ENCODE assay signal across 7 cellular contexts in genomic region chr19:10517760-10518443, GRCh38.
DNase-seq lines count a peak whose midpoint lies in the region; ATAC-seq and TF ChIP-seq lines count a peak whose summit lies in the region.

No MANE protein-coding gene starts in this region.

- no peak overlapping the region for H3K9ac ChIP-seq in adipocyte (ENCODE audit: low read length)

- ATAC-seq in GM21367 (IDR thresholded peaks at IDR 0.05; ENCODE audit: unreplicated experiment), result no peak
- no peak for ATAC-seq in GM21737 (IDR thresholded peaks at IDR 0.05; ENCODE audit: unreplicated experiment)

- TF ChIP-seq CTCF in NB4 (IDR thresholded peaks at IDR 0.05; ENCODE audit: low read depth, low read length), result no peak

- H3K4me1 ChIP-seq in adipocyte (ENCODE audit: control insufficient read depth, insufficient read depth, low read length), result peaks cover 11% of the 10 kb centered on the region

- H3K36me3 ChIP-seq in adipocyte (ENCODE audit: control insufficient read depth, insufficient read depth, low read length, severe bottlenecking), result no peaks in the 10 kb centered on the region

- TF ChIP-seq POLR2A in NB4 (IDR thresholded peaks at IDR 0.05; ENCODE audit: extremely low read depth, insufficient read length), result no peak

- peaks cover 23% of the 10 kb centered on the region for H3K27me3 ChIP-seq in adipocyte (replicated peaks; ENCODE audit: control insufficient read depth, insufficient read depth, low read length)

- H3K9me3 ChIP-seq in adipocyte (ENCODE audit: control insufficient read depth, low read length), result no peaks in the 10 kb centered on the region

- H3K4me3 ChIP-seq in NB4 (ENCODE audit: low read depth, low read length) (peak overlapping the region; percentile 5), adipocyte (ENCODE audit: low read length) (peak overlapping the region; percentile 66), iPS-11a (ENCODE audit: low read depth, low read length) (peak overlapping the region; percentile 50)

- DNase-seq in EH (ENCODE audit: low read depth), result peak; percentile 67
- peak; percentile 70 for DNase-seq in NB4 (ENCODE audit: low read depth)
- DNase-seq in adipocyte (ENCODE audit: low read depth), result peak; percentile 61
- peak; percentile 42 for DNase-seq in stimulated activated CD8-positive, alpha-beta memory T cell treated with anti-CD3 and anti-CD28 coated beads, Interleukin-4, amount 100 ng/mL, for 48 hours

Comparison
In these comparisons a context has a peak if more than half of its experiments do, and no peak if none do; other contexts are left out.
1. H3K4me3 ChIP-seq: peak in every context shown above with its lines; median percentile 66 in adipocyte; 50 in iPS-11a; 5 in NB4.